8 cellular contexts compared by ENCODE assay signal in genomic region chr4:168831919-168832745, GRCh38.
A peak's percentile ranks its signal among the peaks of the same experiment; 100 is the strongest.
DNase-seq lines count a peak whose midpoint lies in the region; ATAC-seq and FAIRE-seq lines count a peak whose summit lies in the region.

No MANE protein-coding gene starts in this region.

- H2AK5ac ChIP-seq in neuronal stem cell (ENCODE audit: low read depth, low read length), result peak overlapping the region; percentile 83

- peaks cover 2 to 22% of the 10 kb centered on the region in 2 donors for H3K36me3 ChIP-seq in neuronal stem cell (replicated peaks in 1 of 2; ENCODE audit: control insufficient read depth in 2 of 2, insufficient read depth in 2 of 2, low read length in 2 of 2)
- H3K36me3 ChIP-seq in thymus (ENCODE audit: control insufficient read depth, insufficient read depth), result no peaks in the 10 kb centered on the region

- H3K14ac ChIP-seq in neuronal stem cell (ENCODE audit: low read length), result peak overlapping the region; percentile 50

- no peak overlapping the region for H4K8ac ChIP-seq in neuronal stem cell (ENCODE audit: low read depth, low read length)

- peak overlapping the region; percentile 64 for H3K4me2 ChIP-seq in neuronal stem cell (ENCODE audit: insufficient read depth, low read length, poor library complexity, severe bottlenecking)

- peak overlapping the region; percentile 92 for H2AFZ ChIP-seq in neuronal stem cell (ENCODE audit: low read length)

- H3K9me3 ChIP-seq in neuronal stem cell (replicated peaks in 1 of 2; ENCODE audit: control insufficient read depth in 2 of 2, insufficient read depth in 1 of 2, low read depth in 1 of 2, low read length in 2 of 2) (no peaks in the 10 kb centered on the region), thymus (ENCODE audit: control insufficient read depth) (no peaks in the 10 kb centered on the region)

- no peak overlapping the region for H3K4ac ChIP-seq in neuronal stem cell (ENCODE audit: low read length)

- peak overlapping the region; percentile 92 for H3K23ac ChIP-seq in neuronal stem cell (ENCODE audit: low read depth, low read length, poor library complexity)

- H3K9ac ChIP-seq in neuronal stem cell (ENCODE audit: low read depth, low read length, poor library complexity), result peak overlapping the region; percentile 99

- no CpG with 5 or more reads among the region's 68 CpGs for WGBS in neuronal stem cell (ENCODE audit: extremely low coverage in 2 of 2, insufficient read length in 2 of 2, insufficient replicate concordance in 1 of 2), 2 donors
- WGBS in thymus, result under 1% methylated on average over 68 of the region's 68 CpGs

- peak overlapping the region; percentile 84 for H3K27ac ChIP-seq in neuronal stem cell (replicated peaks; ENCODE audit: low read length)
- H3K27ac ChIP-seq in thymus (ENCODE audit: low read depth), result peak overlapping the region; percentile 48

- H3K4me3 ChIP-seq in neuronal stem cell (ENCODE audit: low read length in 2 of 2) (peak overlapping the region; percentile 91 to 97), thymus (ENCODE audit: low read length) (peak overlapping the region; percentile 79)

- no peak overlapping the region for H4K91ac ChIP-seq in neuronal stem cell (ENCODE audit: low read depth, low read length, poor library complexity)

- no peak for FAIRE-seq in frontal cortex (lab: Jason Lieb, UNC)

- H3K27me3 ChIP-seq in neuronal stem cell (ENCODE audit: control insufficient read depth in 3 of 3, insufficient read depth in 3 of 3, low read depth in 1 of 3, low read length in 3 of 3) (no peaks in the 10 kb centered on the region), thymus (ENCODE audit: control insufficient read depth, insufficient read depth) (peaks cover 3% of the 10 kb centered on the region)

- peaks cover 2% of the 10 kb centered on the region for H3K79me1 ChIP-seq in neuronal stem cell (ENCODE audit: low read depth, low read length)

- H2BK15ac ChIP-seq in neuronal stem cell (ENCODE audit: low read length), result peak overlapping the region; percentile 93

- DNase-seq in CD1c-positive myeloid dendritic cell (ENCODE audit: extremely low spot score) (peak; percentile 89), RKO (ENCODE audit: low spot score) (peak; percentile 84), frontal cortex (ENCODE audit: low spot score in 2 of 2) (peak; percentile 52 to 71), neuronal stem cell (ENCODE audit: low spot score) (peak; percentile 77)
- DNase-seq in activated naive CD4-positive, alpha-beta T cell treated with Interleukin-2 at 50 U/mL for 16 hours, result peak; percentile 61

- ATAC-seq in GM19351 (IDR thresholded peaks at IDR 0.05; ENCODE audit: unreplicated experiment) (peak; percentile 90), HG03442 (IDR thresholded peaks at IDR 0.05; ENCODE audit: unreplicated experiment) (peak; percentile 89)

- no peak overlapping the region for H2BK12ac ChIP-seq in neuronal stem cell (ENCODE audit: low read length)

- peaks cover 7 to 13% of the 10 kb centered on the region in 2 donors for H3K4me1 ChIP-seq in neuronal stem cell (ENCODE audit: control insufficient read depth in 2 of 2, insufficient read depth in 1 of 2, low read depth in 1 of 2, low read length in 2 of 2)
- H3K4me1 ChIP-seq in thymus (ENCODE audit: control insufficient read depth, insufficient read depth, low read length), result peaks cover 7% of the 10 kb centered on the region

- H2BK5ac ChIP-seq in neuronal stem cell (ENCODE audit: low read length), result peak overlapping the region; percentile 99

- H3K18ac ChIP-seq in neuronal stem cell (ENCODE audit: low read length), result peak overlapping the region; percentile 99

- peak overlapping the region; percentile 90 for H2BK120ac ChIP-seq in neuronal stem cell (ENCODE audit: low read depth, low read length)

Comparison
In these comparisons a context has a peak if more than half of its experiments do, and no peak if none do; other contexts are left out.
1. Peak in every context shown above with its lines: DNase-seq, ATAC-seq, H3K4me3 ChIP-seq and H3K27ac ChIP-seq.